26 cellular contexts compared by ENCODE assay signal in the genomic region with DNA sequence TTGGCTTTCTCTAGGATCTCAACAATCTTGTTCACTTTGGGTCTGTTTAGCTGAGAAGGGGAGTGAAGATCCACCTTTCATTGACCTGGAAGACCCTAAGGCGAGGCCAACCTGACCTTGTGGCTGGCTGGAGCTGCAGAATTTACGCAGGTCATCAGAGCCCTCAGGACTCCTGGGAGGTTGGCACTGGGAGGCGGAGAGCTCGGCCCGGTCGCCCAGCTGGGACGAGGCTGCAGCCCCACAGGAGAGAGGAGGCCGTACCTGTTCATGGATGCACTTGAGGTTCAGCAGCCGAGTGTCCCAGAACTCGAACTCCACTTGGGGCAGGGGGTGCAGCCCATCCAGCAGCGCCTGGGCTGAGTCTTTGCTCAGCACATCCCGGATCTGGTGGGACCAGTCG. TPM values are rescaled to one million over a fixed set of nuclear protein-coding genes. Genes with fewer than 3 reads are reported as not detected.
"Had no signal": no experiment of that assay in that cellular context is flagged by ENCODE, and none has a peak within 500 bp of the region (broad histone marks: within the 10 kb centered on the region; RNA-seq: fewer than 3 reads in every experiment).

No MANE protein-coding gene starts in this region.

- H3K4me1 ChIP-seq: esophagus muscularis mucosa, foreskin keratinocyte, gastroesophageal sphincter, lower lobe of right lung had no signal

- H3K27me3 ChIP-seq: esophagus muscularis mucosa, gastroesophageal sphincter, heart left ventricle, hepatocyte, left lung had no signal

- DNase-seq: dermis blood vessel endothelial cell; dorsolateral prefrontal cortex; effector CD4-positive, alpha-beta T cell; effector memory CD4-positive, alpha-beta T cell; foreskin keratinocyte; hypothalamus; left cardiac atrium; left lung; left ventricle myocardium superior; lower lobe of right lung; mesendoderm; midbrain had no signal

- H3K4me2 ChIP-seq: hepatocyte had no signal

- H3K36me3 ChIP-seq: esophagus muscularis mucosa, gastroesophageal sphincter, heart left ventricle, left lung, lower lobe of right lung had no signal

- H3K27ac ChIP-seq: coronary artery, dorsolateral prefrontal cortex, esophagus muscularis mucosa, foreskin keratinocyte, gastroesophageal sphincter, heart left ventricle, hepatocyte, left lung, lower lobe of right lung had no signal

- H2AFZ ChIP-seq: hepatocyte had no signal

- H3K4me3 ChIP-seq: coronary artery, dorsolateral prefrontal cortex, esophagus muscularis mucosa, gastroesophageal sphincter, heart left ventricle, hepatocyte, left lung, lower lobe of right lung had no signal

- FAIRE-seq: colon, endothelial cell of umbilical vein, frontal cortex, islet of Langerhans, keratinocyte had no signal

- H3K9me3 ChIP-seq: esophagus muscularis mucosa, gastroesophageal sphincter, heart left ventricle, left lung, lower lobe of right lung had no signal

RNA-seq across cellular contexts. Expression of a gene that starts 5.9 kb away (rescaled TPM):
- total RNA-seq: endothelial cell of umbilical vein, epithelial cell of proximal tubule, esophagus muscularis mucosa, fibroblast of lung, fibroblast of villous mesenchyme, left ventricle myocardium superior, mucosa of gallbladder had no signal
- polyA plus RNA-seq: endothelial cell of umbilical vein, fibroblast of lung had no signal
